1 cellular context compared by ENCODE assay signal in genomic region chr10:34121125-34121973, GRCh38.
TF ChIP-seq lines count a peak whose summit lies in the region.

No MANE protein-coding gene starts in this region.

TF ChIP-seq in HepG2, 621 proteins besides CTCF, POLR2A, EP300 and RAD21 (continued from another document and continues in another):
- TF ChIP-seq ZBTB39 (CRISPR knock-in tag; IDR thresholded peaks at IDR 0.05) (peak; percentile 96), MYNN (CRISPR knock-in tag; IDR thresholded peaks at IDR 0.05; ENCODE audit: low read depth) (no peak), PLRG1 (conservative IDR thresholded peaks at IDR 0.05) (no peak), ZGPAT (CRISPR knock-in tag; IDR thresholded peaks at IDR 0.05) (peak; percentile 96), ZNF740 (CRISPR knock-in tag; IDR thresholded peaks at IDR 0.05) (no peak; the same call in 1 of the 2 replicates), RBAK (CRISPR knock-in tag; IDR thresholded peaks at IDR 0.05) (peak; percentile 84), MXD4 (CRISPR knock-in tag; IDR thresholded peaks at IDR 0.05) (peak; percentile 62; the same call in 1 of the 2 replicates), ZNF280B (CRISPR knock-in tag; IDR thresholded peaks at IDR 0.05; ENCODE audit: borderline replicate concordance) (no peak), NONO (IDR thresholded peaks at IDR 0.05) (no peak), NONO (CRISPR knock-in tag; conservative IDR thresholded peaks at IDR 0.05) (peak; percentile 76; the same call in 1 of the 2 replicates), ZNF674 (CRISPR knock-in tag; IDR thresholded peaks at IDR 0.05; ENCODE audit: low read depth) (no peak), ZNF772 (CRISPR knock-in tag; IDR thresholded peaks at IDR 0.05) (peak; percentile 83; the same call in 1 of the 2 replicates), ZBTB10 (CRISPR knock-in tag; IDR thresholded peaks at IDR 0.05; ENCODE audit: borderline replicate concordance) (peak; percentile 59; the same call in 1 of the 2 replicates), SUZ12 (IDR thresholded peaks at IDR 0.05; ENCODE audit: low read depth, low read length) (no peak), ZNF773 (CRISPR knock-in tag; IDR thresholded peaks at IDR 0.05; ENCODE audit: borderline replicate concordance) (no peak), ZFP90 (CRISPR knock-in tag; IDR thresholded peaks at IDR 0.05; ENCODE audit: borderline replicate concordance) (peak; percentile 67; the same call in 1 of the 2 replicates), RCOR2 (CRISPR knock-in tag; IDR thresholded peaks at IDR 0.05) (peak; percentile 98), PATZ1 (CRISPR knock-in tag; IDR thresholded peaks at IDR 0.05) (peak; percentile 90), CEBPZ (IDR thresholded peaks at IDR 0.05; ENCODE audit: low read length) (no peak), ZBED4 (CRISPR knock-in tag; IDR thresholded peaks at IDR 0.05; ENCODE audit: borderline replicate concordance) (peak; percentile 69; the same call in 1 of the 2 replicates), MLX (CRISPR knock-in tag; IDR thresholded peaks at IDR 0.05) (peak; percentile 79), ZNF672 (CRISPR knock-in tag; IDR thresholded peaks at IDR 0.05) (no peak), AGO1 (IDR thresholded peaks at IDR 0.05; ENCODE audit: low read depth, low read length, poor library complexity, severe bottlenecking) (no peak), SNAPC5 (CRISPR knock-in tag; IDR thresholded peaks at IDR 0.05; ENCODE audit: borderline replicate concordance) (no peak), XBP1 (CRISPR knock-in tag; IDR thresholded peaks at IDR 0.05) (0 out of 2 replicates have a peak, but pooled peaks have one; percentile 30), ESRRA (CRISPR knock-in tag; IDR thresholded peaks at IDR 0.05; ENCODE audit: low read depth) (no peak), HMG20B (CRISPR knock-in tag; conservative IDR thresholded peaks at IDR 0.05) (peak; percentile 92), CREB3 (CRISPR knock-in tag; IDR thresholded peaks at IDR 0.05) (no peak), ZNF121 (CRISPR knock-in tag; IDR thresholded peaks at IDR 0.05) (0 out of 2 replicates have a peak, but pooled peaks have one; percentile 47), GLI4 (CRISPR knock-in tag; IDR thresholded peaks at IDR 0.05; ENCODE audit: borderline replicate concordance) (no peak), ZNF274 (CRISPR knock-in tag; IDR thresholded peaks at IDR 0.05) (no peak), ZNF556 (CRISPR knock-in tag; IDR thresholded peaks at IDR 0.05; ENCODE audit: borderline replicate concordance) (peak; percentile 91; the same call in 1 of the 2 replicates), FOXO4 (CRISPR knock-in tag; conservative IDR thresholded peaks at IDR 0.05) (no peak), SP5 (CRISPR knock-in tag; IDR thresholded peaks at IDR 0.05; ENCODE audit: borderline replicate concordance, low read depth) (peak; percentile 73), ZNF790 (CRISPR knock-in tag; IDR thresholded peaks at IDR 0.05; ENCODE audit: borderline replicate concordance) (no peak), ZNF839 (CRISPR knock-in tag; IDR thresholded peaks at IDR 0.05; ENCODE audit: borderline replicate concordance) (no peak), HIVEP1 (CRISPR knock-in tag; IDR thresholded peaks at IDR 0.05) (no peak)
